In the genomic region with DNA sequence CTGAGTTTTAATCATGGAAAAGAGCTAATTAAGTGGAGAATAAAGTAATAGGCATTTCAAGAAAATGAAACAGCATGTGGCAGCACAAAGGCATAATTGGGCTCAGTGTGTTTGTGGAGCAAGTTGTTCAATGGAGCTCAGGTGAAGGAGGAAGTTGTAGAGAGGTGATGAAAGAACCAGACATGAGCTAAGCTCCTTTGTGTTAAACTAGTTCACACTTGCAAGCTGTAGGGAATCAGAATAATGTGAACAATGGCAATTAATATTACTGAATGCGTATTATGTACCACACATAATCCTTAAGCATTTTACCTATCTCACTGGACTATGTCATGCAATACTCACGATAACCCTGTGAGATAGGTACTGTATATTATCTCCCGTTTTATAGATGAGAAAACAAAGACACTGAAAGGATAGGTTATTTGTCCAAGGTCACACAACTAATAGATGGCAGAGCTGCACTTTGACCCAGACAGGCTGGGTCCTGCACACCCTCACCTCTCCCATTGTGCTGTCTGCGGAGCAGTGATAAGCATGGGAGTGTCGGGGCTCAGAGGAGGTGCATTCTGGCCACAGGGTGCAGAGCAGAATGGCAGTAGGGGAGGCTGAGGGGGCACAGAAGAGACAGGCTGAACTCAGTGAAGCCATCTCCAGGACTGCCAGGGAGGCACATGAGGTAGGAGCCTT, we compare ENCODE assay signal across 1 cellular context.
TF ChIP-seq lines count a peak whose summit lies in the region.

No MANE protein-coding gene starts in this region.

TF ChIP-seq in K562, 482 proteins besides CTCF, POLR2A, EP300 and RAD21:
- TF ChIP-seq TCF3 (CRISPR knock-in tag; IDR thresholded peaks at IDR 0.05) (peak; percentile 59), ZNF217 (CRISPR knock-in tag; IDR thresholded peaks at IDR 0.05) (no peak), NR2C1 (IDR thresholded peaks at IDR 0.05) (no peak), NR2C1 (tag; IDR thresholded peaks at IDR 0.05) (peak; percentile 74), CBFA2T3 (IDR thresholded peaks at IDR 0.05) (0 out of 2 replicates have a peak, but pooled peaks have one; percentile 17)
